Comparison of ENCODE assay signal across 14 cellular contexts in the genomic region with DNA sequence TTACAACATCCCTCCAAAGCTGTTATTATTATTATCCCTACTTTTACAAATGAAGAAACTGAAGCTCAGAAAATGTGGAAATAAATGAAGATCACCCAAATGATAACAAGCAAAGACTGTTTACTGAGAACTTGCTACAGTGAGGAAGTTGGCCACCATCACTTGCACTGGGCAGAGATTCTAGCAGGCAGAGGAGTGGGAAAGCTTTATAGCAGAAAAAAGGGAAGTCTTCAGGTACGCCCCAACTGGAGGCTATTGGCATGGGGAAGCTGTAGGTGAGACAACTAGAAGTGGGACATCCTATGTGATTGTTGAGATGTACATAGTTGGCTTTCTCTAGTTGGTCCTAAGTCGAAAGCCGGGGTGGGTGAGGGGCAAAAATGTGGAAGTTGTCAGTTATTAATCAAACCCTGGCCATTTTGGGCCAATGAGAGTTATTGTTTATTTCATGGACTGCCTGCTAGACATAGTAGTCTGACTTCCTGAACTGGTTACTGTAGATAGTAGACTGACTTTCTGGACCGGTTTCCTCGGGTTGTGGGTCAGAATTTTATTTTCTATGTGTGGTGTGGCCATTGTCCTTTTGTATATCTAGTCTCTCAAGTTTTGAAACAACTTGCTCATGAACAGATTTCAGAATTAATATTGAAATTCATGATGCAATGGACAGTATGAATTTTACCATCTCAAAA. TPM values are rescaled to one million over a fixed set of nuclear protein-coding genes. Genes with fewer than 3 reads are reported as not detected.
DNase-seq lines count a peak whose midpoint lies in the region; ATAC-seq and TF ChIP-seq lines count a peak whose summit lies in the region.
"Had no signal": no experiment of that assay in that cellular context is flagged by ENCODE, and none has a peak within 500 bp of the region (broad histone marks: within the 10 kb centered on the region; RNA-seq: fewer than 3 reads in every experiment).

No MANE protein-coding gene starts in this region.

- CTCF ChIA-PET in naive thymus-derived CD4-positive, alpha-beta T cell (lab: Charles Lee), result no interaction called here

- H3K4me1 Mint-ChIP-seq in activated T-cell treated with anti-CD3 and anti-CD28 coated beads, Interleukin-2, amount 50 U/mL, for 72 hours (ENCODE audit: low read depth), result peaks cover 84% of the 10 kb centered on the region
- peaks cover 72% of the 10 kb centered on the region for H3K4me1 Mint-ChIP-seq in activated naive CD8-positive, alpha-beta T cell treated with anti-CD3 and anti-CD28 coated beads for 36 hours
- peaks cover 21 to 79% (median 72%) of the 10 kb centered on the region in 7 donors for H3K4me1 Mint-ChIP-seq in naive thymus-derived CD4-positive, alpha-beta T cell

- no peaks in the 10 kb centered on the region for H3K27me3 Mint-ChIP-seq in activated T-cell treated with anti-CD3 and anti-CD28 coated beads, Interleukin-2, amount 50 U/mL, for 72 hours (ENCODE audit: low read depth)
- no peaks in the 10 kb centered on the region for H3K27me3 Mint-ChIP-seq in activated naive CD8-positive, alpha-beta T cell treated with anti-CD3 and anti-CD28 coated beads for 36 hours
- no peaks in the 10 kb centered on the region for H3K27me3 Mint-ChIP-seq in naive thymus-derived CD4-positive, alpha-beta T cell

- in situ Hi-C loops in brain microvascular endothelial cell (cut with HindIII; ENCODE audit: low pct_ligation_motif_present, low sequenced_read_pairs), result no loop called here

- H3K9me3 Mint-ChIP-seq in activated T-cell treated with anti-CD3 and anti-CD28 coated beads, Interleukin-2, amount 50 U/mL, for 72 hours, result peaks cover 5 to 7% of the 10 kb centered on the region in 2 donors
- H3K9me3 Mint-ChIP-seq in activated naive CD8-positive, alpha-beta T cell treated with anti-CD3 and anti-CD28 coated beads for 36 hours, result peaks cover 15% of the 10 kb centered on the region
- peaks cover 0 to 22% (median 9%) of the 10 kb centered on the region in 11 donors for H3K9me3 Mint-ChIP-seq in naive thymus-derived CD4-positive, alpha-beta T cell

- DNase-seq in activated T-cell treated with anti-CD3 and anti-CD28 coated beads, Interleukin-2, amount 50 U/mL, for 72 hours, result no peak
- DNase-seq in activated T-cell treated with anti-CD3 and anti-CD28 coated beads for 4 hours (no peak), NOMO-1 treated with dmso at 0.1 percent for 144 hours (lab: John Stamatoyannopoulos, UW; ENCODE audit: unreplicated experiment) (peak; percentile 14), brain microvascular endothelial cell (no peak)
- DNase-seq in activated naive CD8-positive, alpha-beta T cell treated with anti-CD3 and anti-CD28 coated beads for 36 hours, result no peak
- no peak for DNase-seq in naive thymus-derived CD4-positive, alpha-beta T cell
- DNase-seq: Caco-2, DMS153, MG63, NCI-H526 treated with DMSO at 0.1 percent for 48 hours, PC-3 had no signal

- H3K27ac Mint-ChIP-seq in activated T-cell treated with anti-CD3 and anti-CD28 coated beads, Interleukin-2, amount 50 U/mL, for 72 hours, result peak overlapping the region; percentile 67
- peak overlapping the region; percentile 100 for H3K27ac Mint-ChIP-seq in activated naive CD8-positive, alpha-beta T cell treated with anti-CD3 and anti-CD28 coated beads for 36 hours
- H3K27ac Mint-ChIP-seq in naive thymus-derived CD4-positive, alpha-beta T cell, result peak overlapping the region in 7 of 9 donors; percentile 26 to 80 (median 67)

- peaks cover 30 to 32% of the 10 kb centered on the region in 2 donors for H3K4me1 ChIP-seq in naive thymus-derived CD4-positive, alpha-beta T cell (ENCODE audit: control insufficient read depth in 2 of 2, insufficient read depth in 2 of 2, low read length in 2 of 2)
- H3K4me1 ChIP-seq: Caco-2 had no signal

- H3K27ac ChIP-seq in naive thymus-derived CD4-positive, alpha-beta T cell (ENCODE audit: low read depth, low read length), result no peak overlapping the region
- no peak overlapping the region for H3K27ac ChIP-seq in brain microvascular endothelial cell
- H3K27ac ChIP-seq: KMS-11, RWPE1 had no signal

- no peak overlapping the region for H3K4me3 Mint-ChIP-seq in activated T-cell treated with anti-CD3 and anti-CD28 coated beads, Interleukin-2, amount 50 U/mL, for 72 hours
- H3K4me3 Mint-ChIP-seq in activated naive CD8-positive, alpha-beta T cell treated with anti-CD3 and anti-CD28 coated beads for 36 hours, result no peak overlapping the region
- H3K4me3 Mint-ChIP-seq in naive thymus-derived CD4-positive, alpha-beta T cell, result peak overlapping the region in 3 of 10 donors; percentile 9 to 41 (median 28)

- POLR2A ChIA-PET in naive thymus-derived CD4-positive, alpha-beta T cell (lab: Charles Lee), result no interaction called here

- TF ChIP-seq CTCF in brain microvascular endothelial cell (IDR thresholded peaks at IDR 0.05; ENCODE audit: low read depth, low read length, missing control alignments), result no peak

- H3K36me3 ChIP-seq in naive thymus-derived CD4-positive, alpha-beta T cell (ENCODE audit: control insufficient read depth in 2 of 3, insufficient read depth in 3 of 3, low read length in 3 of 3), result no peaks in the 10 kb centered on the region
- H3K36me3 ChIP-seq in brain microvascular endothelial cell (replicated peaks), result no peaks in the 10 kb centered on the region
- H3K36me3 ChIP-seq: MG63 had no signal

- peaks cover 0 to 9% (median 4%) of the 10 kb centered on the region in 3 experiments for H3K9me3 ChIP-seq in naive thymus-derived CD4-positive, alpha-beta T cell (ENCODE audit: control insufficient read depth in 2 of 3, low read length in 3 of 3)
- H3K9me3 ChIP-seq: Caco-2, MG63 had no signal

- ATAC-seq in activated T-cell treated with anti-CD3 and anti-CD28 coated beads, Interleukin-2, amount 50 U/mL, for 72 hours (replicated peaks in 1 of 2), result no peak
- no peak for ATAC-seq in naive thymus-derived CD4-positive, alpha-beta T cell
- ATAC-seq in GM21367 (IDR thresholded peaks at IDR 0.05; ENCODE audit: unreplicated experiment), result no peak
- ATAC-seq: PC-3 had no signal

- intact Hi-C loops in naive thymus-derived CD4-positive, alpha-beta T cell (cut with micrococcal nuclease), result loop anchor here (5.0 kb wide), 2 partner anchors 39 to 486 kb away; partner anchors contain the start of genes NABP1 (in 1 of the 2) and STAT4 (in 1 of the 2)

- no peak overlapping the region for H3K4me3 ChIP-seq in naive thymus-derived CD4-positive, alpha-beta T cell (ENCODE audit: low read length)
- no peak overlapping the region for H3K4me3 ChIP-seq in brain microvascular endothelial cell (ENCODE audit: low read depth, low read length)
- H3K4me3 ChIP-seq: MG63 had no signal

- H3K36me3 Mint-ChIP-seq in activated T-cell treated with anti-CD3 and anti-CD28 coated beads, Interleukin-2, amount 50 U/mL, for 72 hours (ENCODE audit: insufficient read depth in 2 of 2), result peaks cover 16 to 30% of the 10 kb centered on the region in 2 donors
- peaks cover 33% of the 10 kb centered on the region for H3K36me3 Mint-ChIP-seq in activated naive CD8-positive, alpha-beta T cell treated with anti-CD3 and anti-CD28 coated beads for 36 hours
- peaks cover 4 to 31% (median 8%) of the 10 kb centered on the region in 5 donors for H3K36me3 Mint-ChIP-seq in naive thymus-derived CD4-positive, alpha-beta T cell

- no peaks in the 10 kb centered on the region for H3K27me3 ChIP-seq in naive thymus-derived CD4-positive, alpha-beta T cell (ENCODE audit: control insufficient read depth in 2 of 2, insufficient read depth in 2 of 2, low read length in 2 of 2)
- no peaks in the 10 kb centered on the region for H3K27me3 ChIP-seq in brain microvascular endothelial cell (replicated peaks)
- H3K27me3 ChIP-seq: MG63 had no signal

RNA-seq across cellular contexts. Expression of gene STAT4, which starts 40.2 kb away (rescaled TPM):
- 100 to 1,000 TPM; 104 to 125 TPM for total RNA-seq in activated T-cell treated with anti-CD3 and anti-CD28 coated beads, Interleukin-2, amount 50 U/mL, for 72 hours
- 10 to 100 TPM; 80.6 to 81.0 TPM for total RNA-seq in activated naive CD8-positive, alpha-beta T cell treated with anti-CD3 and anti-CD28 coated beads for 36 hours
- total RNA-seq in naive thymus-derived CD4-positive, alpha-beta T cell, result 100 to 1,000 TPM; 106 to 132 (median 122) TPM
- polyA plus RNA-seq in naive thymus-derived CD4-positive, alpha-beta T cell, result 10 to 100 TPM; 52.4 to 78.2 TPM

RNA-seq across cellular contexts. Expression of gene MYO1B, which starts 54.2 kb away (rescaled TPM):
- 10 to 100 TPM; 24.4 to 37.5 TPM for total RNA-seq in activated T-cell treated with anti-CD3 and anti-CD28 coated beads, Interleukin-2, amount 50 U/mL, for 72 hours
- total RNA-seq in activated naive CD8-positive, alpha-beta T cell treated with anti-CD3 and anti-CD28 coated beads for 36 hours, result 10 to 100 TPM; 31.5 to 35.0 TPM
- total RNA-seq in naive thymus-derived CD4-positive, alpha-beta T cell, result 10 to 100 TPM in 1 of 5 experiments, under 1 TPM in 4; 0.43 to 14.9 (median 0.54) TPM
- under 1 TPM; 0.54 to 0.99 TPM for polyA plus RNA-seq in naive thymus-derived CD4-positive, alpha-beta T cell
